10 cellular contexts compared by ENCODE assay signal in the genomic region with DNA sequence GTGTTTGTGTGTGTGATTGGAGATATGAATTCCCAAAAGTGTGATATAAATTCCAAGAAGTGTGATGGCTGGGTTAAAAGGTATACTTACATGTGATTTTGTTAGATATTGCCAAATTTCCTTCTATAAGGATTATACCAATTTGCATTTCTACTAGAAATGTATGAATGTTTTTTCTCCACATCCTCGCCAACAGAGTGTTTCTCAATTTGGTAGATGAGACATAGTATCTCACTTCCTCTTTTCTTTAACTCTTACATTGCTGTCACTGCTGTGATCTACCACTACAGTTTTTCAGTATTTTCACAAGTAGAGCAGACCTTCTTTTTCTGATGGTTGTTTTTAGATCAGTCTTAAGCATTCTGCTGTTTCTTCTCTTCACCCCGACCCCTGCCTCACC.
DNase-seq lines count a peak whose midpoint lies in the region; ATAC-seq, FAIRE-seq and TF ChIP-seq lines count a peak whose summit lies in the region.
"Had no signal": no experiment of that assay in that cellular context is flagged by ENCODE, and none has a peak within 500 bp of the region (broad histone marks: within the 10 kb centered on the region; RNA-seq: fewer than 3 reads in every experiment).

No MANE protein-coding gene starts in this region.

- H3K27me3 Mint-ChIP-seq in T-helper 2 cell treated with Interferon-gamma antibody and Interleukin-4, amounts not matched to agents 5 μg/mL and 100 μg/mL, for 36 hours (ENCODE audit: low read depth) = no peaks in the 10 kb centered on the region
- H3K27me3 Mint-ChIP-seq: activated CD8-positive, alpha-beta T cell treated with anti-CD3 and anti-CD28 coated beads for 36 hours had no signal

- H3K27ac Mint-ChIP-seq in T-helper 2 cell treated with Interferon-gamma antibody and Interleukin-4, amounts not matched to agents 5 μg/mL and 100 μg/mL, for 36 hours = no peak overlapping the region
- H3K27ac Mint-ChIP-seq: activated CD8-positive, alpha-beta T cell treated with anti-CD3 and anti-CD28 coated beads for 36 hours had no signal

- no peaks in the 10 kb centered on the region for H3K36me3 Mint-ChIP-seq in T-helper 2 cell treated with Interferon-gamma antibody and Interleukin-4, amounts not matched to agents 5 μg/mL and 100 μg/mL, for 36 hours (ENCODE audit: low read depth)

- TF ChIP-seq POLR2A in erythroblast (IDR thresholded peaks at IDR 0.05; ENCODE audit: low read length) = no peak

- peaks cover 2% of the 10 kb centered on the region for H3K4me1 Mint-ChIP-seq in T-helper 2 cell treated with Interferon-gamma antibody and Interleukin-4, amounts not matched to agents 5 μg/mL and 100 μg/mL, for 36 hours (ENCODE audit: low read depth)

- H3K4me3 Mint-ChIP-seq in T-helper 2 cell treated with Interferon-gamma antibody and Interleukin-4, amounts not matched to agents 5 μg/mL and 100 μg/mL, for 36 hours = no peak overlapping the region
- H3K4me3 Mint-ChIP-seq: activated CD8-positive, alpha-beta T cell treated with anti-CD3 and anti-CD28 coated beads for 36 hours had no signal

- DNase-seq in MV-4-11 (lab: John Stamatoyannopoulos, UW) = peak; percentile 95
- peak; percentile 4 for DNase-seq in hepatic stellate cell (ENCODE audit: low spot score)
- no peak for DNase-seq in erythroblast (lab: John Stamatoyannopoulos, UW)
- no peak for DNase-seq in HTR-8/SVneo (ENCODE audit: insufficient read length, low spot score)
- no peak for DNase-seq in T-helper 2 cell treated with Interferon-gamma antibody and Interleukin-4, amounts not matched to agents 5 μg/mL and 100 μg/mL, for 36 hours (ENCODE audit: low spot score)
- no peak for DNase-seq in DMS 273 (lab: John Stamatoyannopoulos, UW; ENCODE audit: unreplicated experiment)
- DNase-seq: activated CD8-positive, alpha-beta T cell treated with anti-CD3 and anti-CD28 coated beads for 36 hours had no signal

- ATAC-seq in GM18861 (IDR thresholded peaks at IDR 0.05; ENCODE audit: unreplicated experiment) (peak; percentile 99), HG02759 (IDR thresholded peaks at IDR 0.05; ENCODE audit: unreplicated experiment) (peak; percentile 96)
- ATAC-seq: activated CD8-positive, alpha-beta T cell treated with anti-CD3 and anti-CD28 coated beads for 36 hours had no signal

- no peaks in the 10 kb centered on the region for H3K9me3 Mint-ChIP-seq in T-helper 2 cell treated with Interferon-gamma antibody and Interleukin-4, amounts not matched to agents 5 μg/mL and 100 μg/mL, for 36 hours

- FAIRE-seq in HTR-8/SVneo (lab: Jason Lieb, UNC) = no peak
- FAIRE-seq: H1 had no signal

Comparison
In these comparisons a context has a peak if more than half of its experiments do, and no peak if none do; other contexts are left out.
1. DNase-seq: peak in MV-4-11 (single experiment) and hepatic stellate cell (single experiment); none in erythroblast (0 of 2), HTR-8/SVneo (single experiment), T-helper 2 cell treated with Interferon-gamma antibody and Interleukin-4, amounts not matched to agents 5 μg/mL and 100 μg/mL, for 36 hours (single experiment) and DMS 273 (single experiment).